Comparison of ENCODE assay signal across 15 cellular contexts in genomic region chrX:118523920-118524319, GRCh38. TPM values are rescaled to one million over a fixed set of nuclear protein-coding genes. Genes with fewer than 3 reads are reported as not detected.
A peak's percentile ranks its signal among the peaks of the same experiment; 100 is the strongest.
DNase-seq lines count a peak whose midpoint lies in the region; ATAC-seq and TF ChIP-seq lines count a peak whose summit lies in the region.
"Had no signal": no experiment of that assay in that cellular context is flagged by ENCODE, and none has a peak within 500 bp of the region (broad histone marks: within the 10 kb centered on the region; RNA-seq: fewer than 3 reads in every experiment).

No MANE protein-coding gene starts in this region.

- H3K36me3 Mint-ChIP-seq in activated CD4-positive, alpha-beta T cell treated with anti-CD3 and anti-CD28 coated beads, Interleukin-2, amount 10 ng/mL, durations not matched to agents 24 days and 14 days (ENCODE audit: low read depth), result peaks cover 13% of the 10 kb centered on the region
- no peaks in the 10 kb centered on the region for H3K36me3 Mint-ChIP-seq in stimulated activated memory B cell treated with anti-CD40 and anti-IgM and Interleukin-4, amounts not matched to agents 10 μg/mL and 1 μg/mL and 100 μg/mL, for 72 hours
- no peaks in the 10 kb centered on the region for H3K36me3 Mint-ChIP-seq in progenitor cell of endocrine pancreas (ENCODE audit: insufficient read depth)

- peak; percentile 14 for DNase-seq in activated CD4-positive, alpha-beta T cell treated with anti-CD3 and anti-CD28 coated beads for 1 hour
- no peak for DNase-seq in activated CD4-positive, alpha-beta T cell treated with anti-CD3 and anti-CD28 coated beads, Interleukin-2, amount 50 U/mL, for 48 hours
- peak; percentile 75 for DNase-seq in activated CD4-positive, alpha-beta T cell treated with anti-CD3 and anti-CD28 coated beads, Interleukin-2, amount 10 ng/mL, durations not matched to agents 24 days and 14 days
- DNase-seq in ascending aorta (ENCODE audit: low spot score in 2 of 2) (no peak), ACHN (no peak), progenitor cell of endocrine pancreas (ENCODE audit: low spot score, unreplicated experiment) (no peak), DMS 273 treated with DMSO at 0.1 percent for 48 hours (lab: John Stamatoyannopoulos, UW) (no peak)
- DNase-seq: anterior cingulate cortex, DMS53, heart right ventricle, NCI-H2171, ovary had no signal

- H3K4me3 Mint-ChIP-seq in activated CD4-positive, alpha-beta T cell treated with anti-CD3 and anti-CD28 coated beads, Interleukin-2, amount 10 ng/mL, durations not matched to agents 24 days and 14 days, result peak overlapping the region; percentile 68
- H3K4me3 Mint-ChIP-seq in stimulated activated memory B cell treated with anti-CD40 and anti-IgM and Interleukin-4, amounts not matched to agents 10 μg/mL and 1 μg/mL and 100 μg/mL, for 72 hours, result peak overlapping the region; percentile 15
- H3K4me3 Mint-ChIP-seq in progenitor cell of endocrine pancreas (ENCODE audit: low read depth), result no peak overlapping the region

- peak overlapping the region; percentile 84 for H3K27ac Mint-ChIP-seq in activated CD4-positive, alpha-beta T cell treated with anti-CD3 and anti-CD28 coated beads, Interleukin-2, amount 10 ng/mL, durations not matched to agents 24 days and 14 days
- peak overlapping the region; percentile 85 for H3K27ac Mint-ChIP-seq in stimulated activated memory B cell treated with anti-CD40 and anti-IgM and Interleukin-4, amounts not matched to agents 10 μg/mL and 1 μg/mL and 100 μg/mL, for 72 hours
- H3K27ac Mint-ChIP-seq in progenitor cell of endocrine pancreas, result no peak overlapping the region

- TF ChIP-seq CTCF in ascending aorta (IDR thresholded peaks at IDR 0.05) (no peak), progenitor cell of endocrine pancreas (IDR thresholded peaks at IDR 0.05; ENCODE audit: unreplicated experiment) (no peak)

- intact Hi-C loops in activated CD4-positive, alpha-beta T cell treated with anti-CD3 and anti-CD28 coated beads, Interleukin-2, amount 10 ng/mL, durations not matched to agents 24 days and 14 days (cut with micrococcal nuclease), result no loop called here
- intact Hi-C loops in ascending aorta (cut with DNase I), result no loop called here

- ATAC-seq in stimulated activated memory B cell treated with anti-CD40 and anti-IgM and Interleukin-4, amounts not matched to agents 10 μg/mL and 1 μg/mL and 100 μg/mL, for 72 hours, result peak; percentile 60
- ATAC-seq: heart right ventricle had no signal

- H3K36me3 ChIP-seq in ascending aorta, result no peaks in the 10 kb centered on the region
- H3K36me3 ChIP-seq: heart right ventricle, ovary, tibial nerve had no signal

- peaks cover 0 to 15% of the 10 kb centered on the region in 2 donors for H3K4me1 ChIP-seq in ascending aorta

- H3K9me3 Mint-ChIP-seq in activated CD4-positive, alpha-beta T cell treated with anti-CD3 and anti-CD28 coated beads, Interleukin-2, amount 10 ng/mL, durations not matched to agents 24 days and 14 days, result no peaks in the 10 kb centered on the region
- H3K9me3 Mint-ChIP-seq in stimulated activated memory B cell treated with anti-CD40 and anti-IgM and Interleukin-4, amounts not matched to agents 10 μg/mL and 1 μg/mL and 100 μg/mL, for 72 hours, result no peaks in the 10 kb centered on the region
- H3K9me3 Mint-ChIP-seq in progenitor cell of endocrine pancreas (ENCODE audit: low read depth), result peaks cover 14% of the 10 kb centered on the region

- H3K4me3 ChIP-seq in ascending aorta, result no peak overlapping the region
- H3K4me3 ChIP-seq: heart right ventricle, ovary, tibial nerve had no signal

- no peaks in the 10 kb centered on the region for H3K27me3 ChIP-seq in ascending aorta
- H3K27me3 ChIP-seq: heart right ventricle, ovary, tibial nerve had no signal

- in situ Hi-C loops in ACHN (cut with HindIII; ENCODE audit: low pct_ligation_motif_present, low pct_unique_long_range_greater_than_20kb, low sequenced_read_pairs), result no loop called here

- H3K4me1 Mint-ChIP-seq in activated CD4-positive, alpha-beta T cell treated with anti-CD3 and anti-CD28 coated beads, Interleukin-2, amount 10 ng/mL, durations not matched to agents 24 days and 14 days, result peaks cover 56% of the 10 kb centered on the region
- peaks cover 60% of the 10 kb centered on the region for H3K4me1 Mint-ChIP-seq in stimulated activated memory B cell treated with anti-CD40 and anti-IgM and Interleukin-4, amounts not matched to agents 10 μg/mL and 1 μg/mL and 100 μg/mL, for 72 hours
- no peaks in the 10 kb centered on the region for H3K4me1 Mint-ChIP-seq in progenitor cell of endocrine pancreas (ENCODE audit: low read depth)

- no peaks in the 10 kb centered on the region for H3K9me3 ChIP-seq in ascending aorta
- H3K9me3 ChIP-seq: heart right ventricle, ovary, tibial nerve had no signal

- H3K27ac ChIP-seq in ascending aorta, result peak overlapping the region; percentile 15 to 34
- H3K27ac ChIP-seq: KMS-11, ovary, tibial nerve had no signal

- no peaks in the 10 kb centered on the region for H3K27me3 Mint-ChIP-seq in activated CD4-positive, alpha-beta T cell treated with anti-CD3 and anti-CD28 coated beads, Interleukin-2, amount 10 ng/mL, durations not matched to agents 24 days and 14 days
- H3K27me3 Mint-ChIP-seq in stimulated activated memory B cell treated with anti-CD40 and anti-IgM and Interleukin-4, amounts not matched to agents 10 μg/mL and 1 μg/mL and 100 μg/mL, for 72 hours, result no peaks in the 10 kb centered on the region
- no peaks in the 10 kb centered on the region for H3K27me3 Mint-ChIP-seq in progenitor cell of endocrine pancreas

RNA-seq across cellular contexts. Expression of gene DOCK11, which starts 28.3 kb away (rescaled TPM):
- total RNA-seq in activated CD4-positive, alpha-beta T cell treated with anti-CD3 and anti-CD28 coated beads, Interleukin-2, amount 10 ng/mL, durations not matched to agents 24 days and 14 days, result 27.8 and 28.6 TPM in 2 replicates
- total RNA-seq in ascending aorta (23.0 TPM), progenitor cell of endocrine pancreas (5.8 TPM in 2 replicates)

Comparison
In these comparisons a context has a peak if more than half of its experiments do, and no peak if none do; other contexts are left out.
1. DNase-seq: peak in activated CD4-positive, alpha-beta T cell treated with anti-CD3 and anti-CD28 coated beads for 1 hour (single experiment) and activated CD4-positive, alpha-beta T cell treated with anti-CD3 and anti-CD28 coated beads, Interleukin-2, amount 10 ng/mL, durations not matched to agents 24 days and 14 days (single experiment); none in activated CD4-positive, alpha-beta T cell treated with anti-CD3 and anti-CD28 coated beads, Interleukin-2, amount 50 U/mL, for 48 hours (0 of 2), ascending aorta (0 of 2), ACHN (single experiment), progenitor cell of endocrine pancreas (single experiment) and DMS 273 treated with DMSO at 0.1 percent for 48 hours (single experiment).